ENCODE assay signal across 17 cellular contexts in the genomic region with DNA sequence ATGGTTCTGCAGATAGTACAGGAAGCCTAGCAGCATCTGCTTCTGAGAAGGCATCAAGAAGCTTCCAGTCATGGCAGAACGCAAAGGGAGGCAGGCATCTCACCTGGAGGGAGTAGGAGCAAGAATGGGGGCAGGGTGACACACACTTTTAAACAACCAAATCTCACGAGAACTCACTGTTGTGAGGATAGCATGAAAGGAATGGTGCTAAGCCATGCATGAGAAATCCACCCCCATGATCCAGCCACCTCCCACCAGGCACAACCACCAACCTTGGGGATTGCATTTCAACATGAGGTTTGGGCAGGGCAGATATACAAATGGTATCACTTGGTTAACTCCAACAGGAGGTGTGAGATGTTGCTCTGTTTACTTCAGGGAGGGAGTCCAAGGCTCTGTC.
DNase-seq lines count a peak whose midpoint lies in the region; ATAC-seq, FAIRE-seq and TF ChIP-seq lines count a peak whose summit lies in the region.
"Had no signal": no experiment of that assay in that cellular context is flagged by ENCODE, and none has a peak within 500 bp of the region (broad histone marks: within the 10 kb centered on the region; RNA-seq: fewer than 3 reads in every experiment).

No MANE protein-coding gene starts in this region.

- H2BK15ac ChIP-seq in H1 (ENCODE audit: low read length) (0 out of 2 replicates have a peak overlapping the region, but pooled peaks have one; percentile 61), mesendoderm (replicated peaks; ENCODE audit: low read depth) (no peak overlapping the region)

- H3K56ac ChIP-seq in H1 (replicated peaks; ENCODE audit: insufficient read length, low read depth, low read length) (no peak overlapping the region), mesendoderm (ENCODE audit: low read length) (no peak overlapping the region)

- H3K9ac ChIP-seq in H1 (replicated peaks in 1 of 4; ENCODE audit: extremely low read depth in 1 of 4, low read depth in 3 of 4, low read length in 3 of 4) (no peak overlapping the region), mesendoderm (ENCODE audit: low read length) (no peak overlapping the region)

- H3K79me1 ChIP-seq in H1 (ENCODE audit: low read depth, low read length): no peaks in the 10 kb centered on the region
- H3K79me1 ChIP-seq in mesendoderm (ENCODE audit: low read length): no peaks in the 10 kb centered on the region

- no peak overlapping the region for H3K14ac ChIP-seq in H1 (ENCODE audit: insufficient read length)

- TF ChIP-seq EP300 in H1 (IDR thresholded peaks at IDR 0.05; ENCODE audit: borderline replicate concordance in 1 of 2, low read depth in 2 of 2, low read length in 2 of 2): no peak

- no peak overlapping the region for H3K4ac ChIP-seq in H1 (replicated peaks; ENCODE audit: insufficient read length, low read depth, low read length)
- no peak overlapping the region for H3K4ac ChIP-seq in mesendoderm (ENCODE audit: low read depth, low read length)

- H3K4me3 ChIP-seq in H1 (ENCODE audit: extremely low read depth in 1 of 4, insufficient read depth in 2 of 4, low read depth in 3 of 4, low read length in 4 of 4) (no peak overlapping the region), mesendoderm (ENCODE audit: low read length) (no peak overlapping the region), breast epithelium (no peak overlapping the region)

- H3K9me3 ChIP-seq in H1 (ENCODE audit: insufficient read depth in 2 of 2, low read depth in 1 of 2, low read length in 1 of 2): no peaks in the 10 kb centered on the region
- no peaks in the 10 kb centered on the region for H3K9me3 ChIP-seq in breast epithelium

- 0 out of 2 replicates have a peak overlapping the region, but pooled peaks have one; percentile 53 for H2BK12ac ChIP-seq in H1 (ENCODE audit: low read depth, low read length)

- H2AK5ac ChIP-seq in H1 (ENCODE audit: low read depth, low read length) (no peak overlapping the region), mesendoderm (ENCODE audit: low read length) (no peak overlapping the region)

- no peak overlapping the region for H4K91ac ChIP-seq in H1 (replicated peaks; ENCODE audit: insufficient read length, low read length)

- H3K27ac ChIP-seq in H1 (ENCODE audit: low read depth, low read length) (no peak overlapping the region), mesendoderm (ENCODE audit: low read depth, low read length) (no peak overlapping the region), breast epithelium (no peak overlapping the region)

- H4K8ac ChIP-seq in H1 (ENCODE audit: extremely low read depth, insufficient read depth, low read length): no peak overlapping the region
- no peak overlapping the region for H4K8ac ChIP-seq in mesendoderm (ENCODE audit: low read depth, low read length)

- no peak for ATAC-seq in GM21529 (IDR thresholded peaks at IDR 0.05; ENCODE audit: unreplicated experiment)

- POLR2A ChIA-PET in H1 (lab: Charles Lee; ENCODE audit: partially characterized antibody): no interaction called here

- WGBS in H1 (ENCODE audit: extremely low coverage in 1 of 2, insufficient coverage in 1 of 2, insufficient read length in 1 of 2, insufficient replicate concordance in 2 of 2, low coverage in 1 of 2, low lambda C conversion rate in 2 of 2, missing lambda C conversion rate in 1 of 2), 2 experiments: 88% methylated on average over 2 of the region's 2 CpGs; no CpG with 5 or more reads in 1 of the 2 experiments
- WGBS in mesendoderm (ENCODE audit: extremely low coverage, insufficient coverage, low lambda C conversion rate): no CpG with 5 or more reads among the region's 2 CpGs

- TF ChIP-seq CTCF in H1 (IDR thresholded peaks at IDR 0.05; ENCODE audit: control extremely low read depth in 1 of 3, insufficient read depth in 1 of 3, low read depth in 1 of 3, low read length in 3 of 3): no peak
- TF ChIP-seq CTCF in breast epithelium (IDR thresholded peaks at IDR 0.05): no peak

- H3K4me1 ChIP-seq in H1 (replicated peaks in 1 of 4; ENCODE audit: control insufficient read depth in 3 of 4, insufficient read depth in 4 of 4, low read length in 3 of 4) (peaks cover 0 to 3% (median 1%) of the 10 kb centered on the region in 4 experiments; a peak in 2 of 7 replicates), mesendoderm (ENCODE audit: control insufficient read depth, low read depth, low read length) (peaks cover 6% of the 10 kb centered on the region), breast epithelium (no peaks in the 10 kb centered on the region)

- peak overlapping the region; percentile 65; the same call in 1 of the 2 replicates for H2AFZ ChIP-seq in H1 (ENCODE audit: low read length)

- H3K36me3 ChIP-seq in H1 (ENCODE audit: control insufficient read depth in 2 of 4, insufficient read depth in 4 of 4, low read length in 3 of 4): no peaks in the 10 kb centered on the region
- H3K36me3 ChIP-seq in mesendoderm (ENCODE audit: control insufficient read depth, insufficient read depth, low read length): no peaks in the 10 kb centered on the region
- H3K36me3 ChIP-seq in breast epithelium: no peaks in the 10 kb centered on the region

- H3K4me2 ChIP-seq in H1 (ENCODE audit: insufficient read depth in 1 of 2, low read depth in 2 of 2, low read length in 2 of 2): no peak overlapping the region
- no peak overlapping the region for H3K4me2 ChIP-seq in mesendoderm (ENCODE audit: low read length)

- H2BK20ac ChIP-seq in H1 (ENCODE audit: low read length): 0 out of 2 replicates have a peak overlapping the region, but pooled peaks have one; percentile 44

- H2BK5ac ChIP-seq in H1 (ENCODE audit: low read depth, low read length): no peak overlapping the region
- no peak overlapping the region for H2BK5ac ChIP-seq in mesendoderm (ENCODE audit: low read length)

- H3K18ac ChIP-seq in H1 (ENCODE audit: extremely low read depth, low read length): no peak overlapping the region
- no peak overlapping the region for H3K18ac ChIP-seq in mesendoderm (ENCODE audit: low read length)

- CTCF ChIA-PET in H1 (lab: Charles Lee; ENCODE audit: partially characterized antibody): no interaction called here

- H3K23ac ChIP-seq in H1 (ENCODE audit: insufficient read length): no peak overlapping the region
- no peak overlapping the region for H3K23ac ChIP-seq in mesendoderm (ENCODE audit: low read length)

- H2BK120ac ChIP-seq in H1 (replicated peaks; ENCODE audit: low read depth, low read length) (no peak overlapping the region), mesendoderm (ENCODE audit: low read depth, low read length) (no peak overlapping the region)

- intact Hi-C loops in breast epithelium (cut with DNase I; ENCODE audit: low total_unique reads): no loop called here

- H3K27me3 ChIP-seq in H1 (replicated peaks in 1 of 4; ENCODE audit: control insufficient read depth in 3 of 4, extremely low read depth in 1 of 4, insufficient read depth in 3 of 4, low read length in 3 of 4) (no peaks in the 10 kb centered on the region), mesendoderm (ENCODE audit: insufficient read depth, low read length, poor library complexity) (no peaks in the 10 kb centered on the region), breast epithelium (no peaks in the 10 kb centered on the region)

- no peaks in the 10 kb centered on the region for H3K79me2 ChIP-seq in H1 (ENCODE audit: control insufficient read depth in 1 of 2, insufficient read depth in 2 of 2, low read length in 2 of 2)
- H3K79me2 ChIP-seq in mesendoderm (ENCODE audit: control insufficient read depth, insufficient read depth, low read length): no peaks in the 10 kb centered on the region

- H3K23me2 ChIP-seq in H1 (ENCODE audit: low read depth, low read length): no peaks in the 10 kb centered on the region

- H4K20me1 ChIP-seq in H1 (replicated peaks in 1 of 2; ENCODE audit: control insufficient read depth in 1 of 2, insufficient read depth in 2 of 2, low read length in 2 of 2): no peaks in the 10 kb centered on the region

- FAIRE-seq in H1 (lab: Jason Lieb, UNC): no peak
- FAIRE-seq: GM12892 had no signal

- DNase-seq in NCI-H69 (lab: John Stamatoyannopoulos, UW) (peak; percentile 32), H1 (ENCODE audit: low read depth in 1 of 2, low spot score in 2 of 2) (no peak), mesendoderm (peak; percentile 51), breast epithelium (ENCODE audit: low spot score in 2 of 2) (no peak), cortex of kidney (lab: John Stamatoyannopoulos, UW) (no peak)
- DNase-seq: C1 segment of cervical spinal cord; Calu3; CD4-positive, alpha-beta memory T cell; COR-L47; DMS53; DMS79 treated with DMSO at 0.1 percent for 48 hours; GF-D8; GOT3; H7; HCEC 1CT had no signal

- TF ChIP-seq RAD21 in H1 (IDR thresholded peaks at IDR 0.05 in 1 of 2, conservative IDR thresholded peaks at IDR 0.05 in 1 of 2; ENCODE audit: low read depth in 2 of 2, low read length in 2 of 2): no peak

- no peak for TF ChIP-seq POLR2A in H1 (IDR thresholded peaks at IDR 0.05; ENCODE audit: control extremely low read depth in 1 of 2, low read depth in 2 of 2, low read length in 2 of 2)
- TF ChIP-seq POLR2A in breast epithelium (IDR thresholded peaks at IDR 0.05): no peak

- H4K5ac ChIP-seq in H1 (ENCODE audit: insufficient read length, low read depth, low read length) (no peak overlapping the region), mesendoderm (ENCODE audit: low read length) (no peak overlapping the region)

TF ChIP-seq in H1, 55 proteins besides CTCF, POLR2A, EP300 and RAD21:
- peak; percentile 38; the same call in 1 of the 2 replicates for TF ChIP-seq CHD2 (IDR thresholded peaks at IDR 0.05; ENCODE audit: low read length)
- TF ChIP-seq GABPA (IDR thresholded peaks at IDR 0.05; ENCODE audit: borderline replicate concordance, insufficient read depth, low read length): no peak

Comparison
In these comparisons a context has a peak if more than half of its experiments do, and no peak if none do; other contexts are left out.
1. DNase-seq: peak in NCI-H69 (single experiment) and mesendoderm (single experiment); none in H1 (0 of 2), breast epithelium (0 of 2) and cortex of kidney (single experiment).